In genomic region chr16:72093448-72094265, GRCh38 we compare ENCODE assay signal across 8 cellular contexts. TPM values are rescaled to one million over a fixed set of nuclear protein-coding genes. Genes with fewer than 3 reads are reported as not detected.
A peak's percentile ranks its signal among the peaks of the same experiment; 100 is the strongest.
DNase-seq lines count a peak whose midpoint lies in the region; ATAC-seq, FAIRE-seq and TF ChIP-seq lines count a peak whose summit lies in the region.

TSS of gene DHX38 (plus strand) at chr16:72093847. CDS start at chr16:72096158, 2,311 bp downstream.
TSS of gene TXNL4B (minus strand) at chr16:72093620. CDS start at chr16:72090749, 2,871 bp downstream.

- H2AFZ ChIP-seq in OCI-LY7 (ENCODE audit: low read length) (peak within 1 kb of the TSS; percentile 74), endothelial cell of umbilical vein (ENCODE audit: low read depth, low read length) (peak within 1 kb of the TSS; percentile 78)

- intact Hi-C loops in OCI-LY7 (cut with micrococcal nuclease; ENCODE audit: unreplicated experiment): loop anchor here (1.0 to 10.0 kb wide), 6 partner anchors 85 to 529 kb away; partner anchors contain the start of genes ATXN1L, DHODH, PHLPP2 and ZNF821
- intact Hi-C loops in endothelial cell of umbilical vein (cut with micrococcal nuclease): loop anchor here (1.0 to 10.0 kb wide), 7 partner anchors 27 to 974 kb away; partner anchors contain the start of genes AP1G1, DHODH, IST1 and PHLPP2

- BruUV-seq in OCI-LY7 (replicated peaks; lab: Mats Ljungman, UMichigan): no TSS peak
- TSS peak; percentile 50 for BruUV-seq in endothelial cell of umbilical vein (replicated peaks; lab: Mats Ljungman, UMichigan)

- H3K27me3 ChIP-seq in endothelial cell of umbilical vein (ENCODE audit: control insufficient read depth in 2 of 2, insufficient read depth in 2 of 2, low read length in 2 of 2): no peaks in the 10 kb centered on the region

- H3K4me2 ChIP-seq in OCI-LY7 (ENCODE audit: low read length) (peak within 1 kb of the TSS; percentile 84), endothelial cell of umbilical vein (ENCODE audit: insufficient read depth, low read length) (peak within 1 kb of the TSS; percentile 99)

- H3K4me3 ChIP-seq in OCI-LY7 (ENCODE audit: low read depth, low read length, poor library complexity, severe bottlenecking) (peak within 1 kb of the TSS; percentile 96), endothelial cell of umbilical vein (replicated peaks in 1 of 3; ENCODE audit: insufficient read depth in 1 of 3, low read depth in 1 of 3, low read length in 3 of 3) (peak within 1 kb of the TSS; percentile 59 to 98 (median 87))

- CTCF ChIA-PET in OCI-LY7 (lab: Charles Lee; ENCODE audit: unreplicated experiment): no interaction called here
- CTCF ChIA-PET in endothelial cell of umbilical vein (lab: Charles Lee): interaction anchor here (0.6 to 1.8 kb wide), 6 partner anchors 10 to 468 kb away, joined by 3 to 8 read pairs (median 4); no protein-coding TSS in a partner anchor

- peak; percentile 81 for TF ChIP-seq POLR2A in endothelial cell of umbilical vein (IDR thresholded peaks at IDR 0.05; ENCODE audit: low read depth, low read length)

- peak; percentile 96 for ATAC-seq in GM21526 (IDR thresholded peaks at IDR 0.05; ENCODE audit: low FRiP score, unreplicated experiment)

- FAIRE-seq in D721Med (lab: Jason Lieb, UNC) (no peak), endothelial cell of umbilical vein (lab: Jason Lieb, UNC) (peak; percentile 97)

- dilution Hi-C loops in endothelial cell of umbilical vein (cut with MboI; ENCODE audit: extremely low pct_ligation_motif_present, low sequenced_read_pairs): no loop called here

- H3K36me3 ChIP-seq in OCI-LY7 (ENCODE audit: insufficient read depth, low read length) (peaks cover 44% of the 10 kb centered on the region), endothelial cell of umbilical vein (ENCODE audit: control insufficient read depth in 2 of 2, extremely low read depth in 1 of 2, insufficient read depth in 2 of 2, low read length in 2 of 2) (peaks cover 9 to 28% of the 10 kb centered on the region in 2 experiments)

- H3K9me1 ChIP-seq in endothelial cell of umbilical vein (replicated peaks; ENCODE audit: control insufficient read depth, extremely low read depth, insufficient read depth, low read length): no peaks in the 10 kb centered on the region

- peak; percentile 73 for DNase-seq in D721Med (ENCODE audit: insufficient read length, low spot score)
- DNase-seq in HuH-7.5 (ENCODE audit: low spot score): peak; percentile 97
- peak; percentile 98 for DNase-seq in OCI-LY7 (ENCODE audit: low spot score)
- peak; percentile 76 for DNase-seq in activated T-cell treated with anti-CD3 and anti-CD28 coated beads for 1 hour (ENCODE audit: low read depth)
- peak; percentile 99 for DNase-seq in endothelial cell of umbilical vein (ENCODE audit: low read depth, low spot score)
- DNase-seq in midbrain (lab: John Stamatoyannopoulos, UW): peak; percentile 99
- peak; percentile 71 to 80 for DNase-seq in stimulated activated CD8-positive, alpha-beta memory T cell treated with anti-CD3 and anti-CD28 coated beads, Interleukin-2, amount 100 ng/mL, for 1 hour (ENCODE audit: low read depth in 2 of 2)

- H4K20me1 ChIP-seq in OCI-LY7 (ENCODE audit: insufficient read depth, low read length) (peaks cover 5% of the 10 kb centered on the region; the same call in 1 of the 2 replicates), endothelial cell of umbilical vein (replicated peaks; ENCODE audit: control insufficient read depth, extremely low read depth, insufficient read depth, low read length) (no peaks in the 10 kb centered on the region)

- no peaks in the 10 kb centered on the region for H3K9me2 ChIP-seq in OCI-LY7 (ENCODE audit: insufficient read depth, low read length)

- H3K27ac ChIP-seq in OCI-LY7 (ENCODE audit: low read depth, low read length, poor library complexity, severe bottlenecking) (peak within 1 kb of the TSS; percentile 64), endothelial cell of umbilical vein (ENCODE audit: insufficient read depth, low read depth, low read length) (peak within 1 kb of the TSS; percentile 80)

- POLR2A ChIA-PET in OCI-LY7 (lab: Charles Lee): interaction anchor here (0.5 to 1.6 kb wide), 4 partner anchors 10 to 135 kb away, joined by 3 to 5 read pairs (median 4); no protein-coding TSS in a partner anchor
- POLR2A ChIA-PET in endothelial cell of umbilical vein (lab: Charles Lee): no interaction called here

- H3K9me3 ChIP-seq in OCI-LY7 (ENCODE audit: low read length): no peaks in the 10 kb centered on the region
- H3K9me3 ChIP-seq in endothelial cell of umbilical vein (replicated peaks; ENCODE audit: control insufficient read depth, insufficient read depth, low read length): no peaks in the 10 kb centered on the region

- H3K4me1 ChIP-seq in OCI-LY7 (ENCODE audit: insufficient read depth, low read length, poor library complexity, severe bottlenecking) (peaks cover 29% of the 10 kb centered on the region), endothelial cell of umbilical vein (ENCODE audit: control insufficient read depth, extremely low read depth, insufficient read depth, low read length) (peaks cover 18% of the 10 kb centered on the region)

- H3K9ac ChIP-seq in endothelial cell of umbilical vein (replicated peaks; ENCODE audit: extremely low read depth, insufficient read depth, low read length): peak within 1 kb of the TSS; percentile 91

- peaks cover 49% of the 10 kb centered on the region for H3K79me2 ChIP-seq in OCI-LY7 (ENCODE audit: insufficient read depth, low read depth, low read length)
- peaks cover 60% of the 10 kb centered on the region for H3K79me2 ChIP-seq in endothelial cell of umbilical vein (ENCODE audit: control insufficient read depth, insufficient read depth, low read length)

- TF ChIP-seq CTCF in D721Med (IDR thresholded peaks at IDR 0.05; ENCODE audit: insufficient read depth, missing control alignments): no peak
- TF ChIP-seq CTCF in OCI-LY7 (conservative IDR thresholded peaks at IDR 0.05; ENCODE audit: low read length): no peak
- TF ChIP-seq CTCF in endothelial cell of umbilical vein (IDR thresholded peaks at IDR 0.05; ENCODE audit: extremely low read depth in 1 of 2, insufficient read depth in 1 of 2, low read depth in 1 of 2, low read length in 2 of 2): no peak

TF ChIP-seq in endothelial cell of umbilical vein, 7 proteins besides CTCF, POLR2A, EP300 and RAD21:
- TF ChIP-seq GATA2 (IDR thresholded peaks at IDR 0.05; ENCODE audit: insufficient read depth, insufficient read length, low read depth, low read length) (no peak), FOS (IDR thresholded peaks at IDR 0.05; ENCODE audit: borderline replicate concordance, insufficient read depth, low read length) (no peak), EZH2 (IDR thresholded peaks at IDR 0.05; ENCODE audit: borderline replicate concordance, low read depth, low read length, severe bottlenecking) (no peak), POLR2AphosphoS5 (IDR thresholded peaks at IDR 0.05; ENCODE audit: insufficient read depth, low read depth, low read length) (peak; percentile 44), MYC (IDR thresholded peaks at IDR 0.05; ENCODE audit: low read depth, low read length) (peak; percentile 13), MAX (IDR thresholded peaks at IDR 0.05; ENCODE audit: insufficient read depth, insufficient read length) (peak; percentile 11), JUN (IDR thresholded peaks at IDR 0.05; ENCODE audit: borderline replicate concordance, insufficient read depth, insufficient read length, low read depth) (no peak)

RNA-seq across cellular contexts. Expression of gene DHX38, which starts in this region (rescaled TPM):
- 56.6 and 71.9 TPM in 2 replicates for total RNA-seq in OCI-LY7 (2014; rRNA removed; shearing (Covaris generic))
- total RNA-seq in OCI-LY7 (2022) (84.7 and 86.5 TPM in 2 replicates), endothelial cell of umbilical vein (78.4 and 78.6 TPM in 2 replicates)
- polyA plus RNA-seq in endothelial cell of umbilical vein: 39.7 and 47.3 TPM in 2 replicates
- 43.0 and 45.1 TPM in 2 replicates for polyA plus RNA-seq in endothelial cell of umbilical vein (2011; cell fraction: cytosol; rRNA removed)
- 191 and 228 TPM in 2 replicates for polyA plus RNA-seq in endothelial cell of umbilical vein (2011; cell fraction: nucleus; rRNA removed)
- 57.8 and 70.6 TPM in 2 replicates for polyA plus RNA-seq in endothelial cell of umbilical vein (2012)
- 101 and 137 TPM in 2 replicates for polyA minus RNA-seq in endothelial cell of umbilical vein
- 47.9 TPM for polyA minus RNA-seq in endothelial cell of umbilical vein (2011; cell fraction: cytosol; rRNA and poly(A)+ RNA removed)
- polyA minus RNA-seq in endothelial cell of umbilical vein (2011; cell fraction: nucleus; rRNA and poly(A)+ RNA removed): 61.7 and 65.9 TPM in 2 replicates

RNA-seq across cellular contexts. Expression of gene TXNL4B, which starts in this region (rescaled TPM):
- 7.9 and 9.5 TPM in 2 replicates for total RNA-seq in OCI-LY7 (2014; rRNA removed; shearing (Covaris generic))
- total RNA-seq in OCI-LY7 (2022) (14.5 and 16.4 TPM in 2 replicates), endothelial cell of umbilical vein (11.7 and 12.7 TPM in 2 replicates)
- 8.7 and 10.0 TPM in 2 replicates for polyA plus RNA-seq in endothelial cell of umbilical vein
- 9.5 and 10.7 TPM in 2 replicates for polyA plus RNA-seq in endothelial cell of umbilical vein (2011; cell fraction: cytosol; rRNA removed)
- polyA plus RNA-seq in endothelial cell of umbilical vein (2011; cell fraction: nucleus; rRNA removed): 8.0 and 9.6 TPM in 2 replicates
- 7.0 and 17.6 TPM in 2 replicates for polyA plus RNA-seq in endothelial cell of umbilical vein (2012)
- polyA minus RNA-seq in endothelial cell of umbilical vein: 3.8 and 4.7 TPM in 2 replicates
- polyA minus RNA-seq in endothelial cell of umbilical vein (2011; cell fraction: cytosol; rRNA and poly(A)+ RNA removed): 8.6 TPM
- 4.7 and 6.3 TPM in 2 replicates for polyA minus RNA-seq in endothelial cell of umbilical vein (2011; cell fraction: nucleus; rRNA and poly(A)+ RNA removed)

Comparison
In these comparisons a context has a peak if more than half of its experiments do, and no peak if none do; other contexts are left out.
1. Peak in every context shown above with its lines: DNase-seq, ATAC-seq, H3K4me3 ChIP-seq and H3K27ac ChIP-seq.